ENCODE assay signal across 8 cellular contexts in genomic region chr12:124764451-124764850, GRCh38.
DNase-seq lines count a peak whose midpoint lies in the region; ATAC-seq and TF ChIP-seq lines count a peak whose summit lies in the region.

No MANE protein-coding gene starts in this region.

- H3K27me3 ChIP-seq in cardiac muscle cell (no peaks in the 10 kb centered on the region), RWPE2 (ENCODE audit: insufficient read depth, poor library complexity, severe bottlenecking) (no peaks in the 10 kb centered on the region)

- H3K36me3 ChIP-seq in cardiac muscle cell = no peaks in the 10 kb centered on the region
- H3K36me3 ChIP-seq in RWPE2 (ENCODE audit: low read depth) = no peaks in the 10 kb centered on the region

- ATAC-seq in Right ventricle myocardium inferior (no peak), RWPE2 (ENCODE audit: low read depth) (no peak), HG02884 (IDR thresholded peaks at IDR 0.05; ENCODE audit: unreplicated experiment) (no peak)

- H3K9me3 ChIP-seq in cardiac muscle cell (ENCODE audit: low read depth) (no peaks in the 10 kb centered on the region), RWPE2 (ENCODE audit: severe bottlenecking) (peaks cover 3% of the 10 kb centered on the region)

- DNase-seq in cardiac muscle cell (ENCODE audit: low read depth in 1 of 2, low spot score in 1 of 2) (peak in 1 of 2 donors; percentile 93), Right ventricle myocardium inferior (ENCODE audit: missing footprints) (no peak), RWPE2 (ENCODE audit: low spot score) (no peak), erythroblast (lab: John Stamatoyannopoulos, UW) (peak; percentile 59 to 60), posterior vena cava (ENCODE audit: low spot score) (peak; percentile 92), NCI-H446 treated with DMSO at 0.1 percent for 48 hours (lab: John Stamatoyannopoulos, UW) (no peak), 8988T (no peak)

- H3K4me3 ChIP-seq in cardiac muscle cell (no peak overlapping the region), RWPE2 (ENCODE audit: severe bottlenecking) (no peak overlapping the region)

- TF ChIP-seq CTCF in cardiac muscle cell (IDR thresholded peaks at IDR 0.05; ENCODE audit: low read depth, low read length) = peak; percentile 89
- TF ChIP-seq CTCF in RWPE2 (IDR thresholded peaks at IDR 0.05; ENCODE audit: poor library complexity, severe bottlenecking) = peak; percentile 57

- intact Hi-C loops in Right ventricle myocardium inferior (cut with DNase I) = loop anchor here (1.0 to 10.0 kb wide), 2 partner anchors 198 to 380 kb away; no protein-coding TSS in a partner anchor
- intact Hi-C loops in posterior vena cava (cut with DNase I) = loop anchor here (10.0 kb wide), 2 partner anchors 140 to 420 kb away; no protein-coding TSS in a partner anchor

- no peak for TF ChIP-seq POLR2A in erythroblast (IDR thresholded peaks at IDR 0.05; ENCODE audit: low read length)

- H3K27ac ChIP-seq in cardiac muscle cell = no peak overlapping the region
- H3K27ac ChIP-seq in RWPE2 (ENCODE audit: poor library complexity, severe bottlenecking) = no peak overlapping the region

- H3K4me1 ChIP-seq in cardiac muscle cell (ENCODE audit: low read depth) (peaks cover 14% of the 10 kb centered on the region), RWPE2 (ENCODE audit: insufficient read depth, poor library complexity, severe bottlenecking) (peaks cover 3% of the 10 kb centered on the region)

Comparison
In these comparisons a context has a peak if more than half of its experiments do, and no peak if none do; other contexts are left out.
1. DNase-seq: peak in erythroblast (2 of 2) and posterior vena cava (single experiment); none in Right ventricle myocardium inferior (single experiment), RWPE2 (single experiment), NCI-H446 treated with DMSO at 0.1 percent for 48 hours (single experiment) and 8988T (single experiment).